ENCODE assay signal across 15 cellular contexts in the genomic region with DNA sequence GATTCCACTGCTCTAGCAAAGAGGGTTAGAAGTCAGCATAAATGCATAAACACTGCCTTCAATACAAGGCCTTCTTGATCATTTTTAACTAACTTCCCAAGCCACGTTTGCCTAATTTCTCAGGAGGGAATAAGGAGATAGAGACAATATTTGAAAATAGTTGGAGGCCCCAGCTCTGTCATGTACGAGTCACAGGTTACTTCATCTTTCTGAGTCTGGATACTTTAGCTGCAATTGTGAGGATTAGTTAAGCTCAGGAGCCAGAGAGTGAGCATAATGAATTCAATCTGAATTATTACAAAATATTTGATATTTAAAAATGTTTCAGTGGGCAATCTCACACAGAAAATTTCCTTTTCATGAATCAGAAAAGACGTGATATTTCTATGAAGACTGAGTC.
"Had no signal": no experiment of that assay in that cellular context is flagged by ENCODE, and none has a peak within 500 bp of the region (broad histone marks: within the 10 kb centered on the region; RNA-seq: fewer than 3 reads in every experiment).

No MANE protein-coding gene starts in this region.

- DNase-seq: activated CD4-positive, alpha-beta T cell treated with anti-CD3 and anti-CD28 coated beads for 1 hour; activated CD4-positive, alpha-beta T cell treated with anti-CD3 and anti-CD28 coated beads, Interleukin-2, amount 50 U/mL, for 48 hours; activated CD8-positive, alpha-beta memory T cell treated with anti-CD3 and anti-CD28 coated beads, Interleukin-2, amount 10 ng/mL, durations not matched to agents 7 days and 5 days; activated gamma-delta T cell; activated naive CD8-positive, alpha-beta T cell treated with anti-CD3 and anti-CD28 coated beads for 36 hours; activated T-cell treated with anti-CD3 and anti-CD28 coated beads, Interleukin-2, amount 50 U/mL, for 4 hours; anterior cingulate cortex; esophagus squamous epithelium; midbrain; pancreas; stimulated activated CD4-positive, alpha-beta T cell treated with anti-CD3 and anti-CD28 coated beads, Interleukin-4, amount 100 ng/mL, for 4 hours; stomach; T-helper 9 cell had no signal

- H3K36me3 ChIP-seq: esophagus squamous epithelium, pancreas, stomach had no signal

- H3K27me3 ChIP-seq: esophagus squamous epithelium, hepatocyte, pancreas, stomach had no signal

- H3K4me2 ChIP-seq: hepatocyte had no signal

- H3K4me3 ChIP-seq: esophagus squamous epithelium, hepatocyte, pancreas, stomach had no signal

- H3K9me3 ChIP-seq: esophagus squamous epithelium, pancreas, stomach had no signal

- H2AFZ ChIP-seq: hepatocyte had no signal

- H3K27ac ChIP-seq: esophagus squamous epithelium, hepatocyte, pancreas, stomach had no signal

- H3K4me1 ChIP-seq: esophagus squamous epithelium, pancreas, stomach had no signal

- H3K79me2 ChIP-seq: hepatocyte had no signal

- FAIRE-seq: pancreas, urothelium cell line had no signal
